ENCODE assay signal across 28 cellular contexts in genomic region chr10:107542607-107543006, GRCh38.
"Had no signal": no experiment of that assay in that cellular context is flagged by ENCODE, and none has a peak within 500 bp of the region (broad histone marks: within the 10 kb centered on the region; RNA-seq: fewer than 3 reads in every experiment).

No MANE protein-coding gene starts in this region.

- H3K27me3 ChIP-seq: neutrophil, pancreas, right lobe of liver, sigmoid colon, stomach, thyroid gland, tibial nerve, upper lobe of left lung, vagina had no signal

- DNase-seq: nephron progenitor cell; nucleus accumbens; pancreas; psoas muscle; right cardiac atrium; right lobe of liver; sigmoid colon; small intestine; stimulated activated CD4-positive, alpha-beta T cell treated with anti-CD3 and anti-CD28 coated beads, Interleukin-15, amount 100 ng/mL, for 24 hours; stimulated activated CD4-positive, alpha-beta T cell treated with anti-CD3 and anti-CD28 coated beads, Interleukin-2, amount 100 ng/mL, for 24 hours; stimulated activated CD4-positive, alpha-beta T cell treated with anti-CD3 and anti-CD28 coated beads, Interleukin-2, amount 100 ng/mL, for 48 hours; stimulated activated CD4-positive, alpha-beta T cell treated with anti-CD3 and anti-CD28 coated beads, Interleukin-4, amount 100 ng/mL, for 24 hours; stimulated activated naive B cell treated with anti-CD40 and anti-IgM and Interleukin-4, amounts not matched to agents 10 μg/mL and 1 μg/mL and 100 μg/mL, for 72 hours; stimulated activated naive CD4-positive, alpha-beta T cell treated with Interleukin-2 at 50 U/mL for 16 hours; stomach; thyroid gland; trophoblast cell; upper lobe of left lung had no signal

- H3K9me3 ChIP-seq: neutrophil, pancreas, psoas muscle, right lobe of liver, sigmoid colon, stomach, thoracic aorta, thyroid gland, tibial nerve, vagina had no signal

- H3K36me3 Mint-ChIP-seq: natural killer cell treated with Interleukin-12 subunit alpha and Interleukin-12 subunit beta and Interleukin-15 and Interleukin-18, amount 100 ng/mL, for 72 hours; stimulated activated effector memory CD8-positive, alpha-beta T cell treated with anti-CD3 and anti-CD28 coated beads, Interleukin-12 subunit alpha, Interleukin-12 subunit beta, amount 100 ng/mL, for 72 hours; stimulated activated naive B cell treated with anti-CD40 and anti-IgM and Interleukin-4, amounts not matched to agents 10 μg/mL and 1 μg/mL and 100 μg/mL, for 72 hours had no signal

- H3K27me3 Mint-ChIP-seq: natural killer cell treated with Interleukin-12 subunit alpha and Interleukin-12 subunit beta and Interleukin-15 and Interleukin-18, amount 100 ng/mL, for 72 hours; progenitor cell of endocrine pancreas; stimulated activated naive B cell treated with anti-CD40 and anti-IgM and Interleukin-4, amounts not matched to agents 10 μg/mL and 1 μg/mL and 100 μg/mL, for 72 hours; stimulated activated naive CD8-positive, alpha-beta T cell treated with anti-CD3 and anti-CD28 coated beads, Interleukin-15, Interleukin-2, amounts not matched to agents 100 ng/mL and 50 ng/mL, for 24 hours had no signal

- H3K36me3 ChIP-seq: neutrophil, pancreas, right lobe of liver, sigmoid colon, stomach, thoracic aorta, thyroid gland, tibial nerve, upper lobe of left lung, vagina had no signal

- H3K27ac Mint-ChIP-seq: natural killer cell treated with Interleukin-12 subunit alpha and Interleukin-12 subunit beta and Interleukin-15 and Interleukin-18, amount 100 ng/mL, for 72 hours; nephron progenitor cell; progenitor cell of endocrine pancreas; stimulated activated effector memory CD8-positive, alpha-beta T cell treated with anti-CD3 and anti-CD28 coated beads, Interleukin-12 subunit alpha, Interleukin-12 subunit beta, amount 100 ng/mL, for 72 hours; stimulated activated naive B cell treated with anti-CD40 and anti-IgM and Interleukin-4, amounts not matched to agents 10 μg/mL and 1 μg/mL and 100 μg/mL, for 72 hours; stimulated activated naive CD8-positive, alpha-beta T cell treated with anti-CD3 and anti-CD28 coated beads, Interleukin-15, Interleukin-2, amounts not matched to agents 100 ng/mL and 50 ng/mL, for 24 hours had no signal

- H3K4me3 Mint-ChIP-seq: natural killer cell treated with Interleukin-12 subunit alpha and Interleukin-12 subunit beta and Interleukin-15 and Interleukin-18, amount 100 ng/mL, for 72 hours; nephron progenitor cell; neural crest cell; stimulated activated effector memory CD8-positive, alpha-beta T cell treated with anti-CD3 and anti-CD28 coated beads, Interleukin-12 subunit alpha, Interleukin-12 subunit beta, amount 100 ng/mL, for 72 hours; stimulated activated naive B cell treated with anti-CD40 and anti-IgM and Interleukin-4, amounts not matched to agents 10 μg/mL and 1 μg/mL and 100 μg/mL, for 72 hours; stimulated activated naive CD8-positive, alpha-beta T cell treated with anti-CD3 and anti-CD28 coated beads, Interleukin-15, Interleukin-2, amounts not matched to agents 100 ng/mL and 50 ng/mL, for 24 hours had no signal

- H3K9me3 Mint-ChIP-seq: nephron progenitor cell had no signal

- H3K4me3 ChIP-seq: pancreas, psoas muscle, right lobe of liver, sigmoid colon, stomach, thoracic aorta, thyroid gland, tibial nerve, upper lobe of left lung, vagina had no signal

- FAIRE-seq: pancreas, small intestine, urothelium cell line had no signal

- H3K4me1 ChIP-seq: pancreas, psoas muscle, right lobe of liver, sigmoid colon, stomach, thyroid gland, tibial nerve, upper lobe of left lung, vagina had no signal

- ATAC-seq: natural killer cell treated with Interleukin-12 subunit alpha and Interleukin-12 subunit beta and Interleukin-15 and Interleukin-18, amount 100 ng/mL, for 72 hours; pancreas; psoas muscle; right cardiac atrium; right lobe of liver; stimulated activated effector memory CD8-positive, alpha-beta T cell treated with anti-CD3 and anti-CD28 coated beads, Interleukin-12 subunit alpha, Interleukin-12 subunit beta, amount 100 ng/mL, for 72 hours; stimulated activated naive B cell treated with anti-CD40 and anti-IgM and Interleukin-4, amounts not matched to agents 10 μg/mL and 1 μg/mL and 100 μg/mL, for 72 hours had no signal

- H3K27ac ChIP-seq: neutrophil, pancreas, psoas muscle, right lobe of liver, sigmoid colon, stomach, thoracic aorta, thyroid gland, tibial nerve, upper lobe of left lung, vagina had no signal

- H3K4me1 Mint-ChIP-seq: stimulated activated effector memory CD8-positive, alpha-beta T cell treated with anti-CD3 and anti-CD28 coated beads, Interleukin-12 subunit alpha, Interleukin-12 subunit beta, amount 100 ng/mL, for 72 hours had no signal
